ENCODE assay signal across 9 cellular contexts in the genomic region with DNA sequence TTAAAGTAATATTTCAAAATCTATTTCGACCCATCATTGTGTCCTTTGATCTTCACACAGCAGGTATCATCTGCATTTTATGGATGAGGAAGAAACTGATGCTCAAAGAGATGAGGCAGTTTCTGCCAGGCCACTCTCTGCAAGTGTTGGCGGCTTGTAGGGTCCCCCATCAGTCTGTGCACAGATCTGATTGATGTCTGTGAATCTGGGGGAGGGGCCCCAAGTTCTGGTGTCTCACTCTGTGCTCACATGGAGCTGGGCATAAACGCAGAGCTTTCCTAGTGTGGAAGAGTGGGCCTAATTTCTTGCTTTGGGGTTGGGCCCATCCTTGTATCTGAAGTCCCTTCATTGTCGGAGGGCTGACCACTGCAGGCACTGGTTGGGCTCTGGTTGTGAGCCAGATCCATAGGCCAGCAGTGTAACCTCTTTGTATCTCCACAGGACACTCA. TPM values are rescaled to one million over a fixed set of nuclear protein-coding genes. Genes with fewer than 3 reads are reported as not detected.
DNase-seq lines count a peak whose midpoint lies in the region; ATAC-seq and TF ChIP-seq lines count a peak whose summit lies in the region.
"Had no signal": no experiment of that assay in that cellular context is flagged by ENCODE, and none has a peak within 500 bp of the region (broad histone marks: within the 10 kb centered on the region; RNA-seq: fewer than 3 reads in every experiment).

No MANE protein-coding gene starts in this region.

- dilution Hi-C loops in IMR-90 (cut with HindIII; ENCODE audit: low sequenced_read_pairs, unreplicated experiment): no loop called here

- H4K8ac ChIP-seq in IMR-90 (ENCODE audit: low read depth in 2 of 2, low read length in 2 of 2): peak overlapping the region; percentile 11 to 46; a peak in 3 of 4 replicates

- no CpG with 5 or more reads among the region's 4 CpGs for WGBS in IMR-90 (ENCODE audit: extremely low coverage in 2 of 2, insufficient read length in 1 of 2), 2 experiments
- 35 to 44% methylated on average over 4 of the region's 4 CpGs for WGBS in body of pancreas, 2 donors

- no peaks in the 10 kb centered on the region for H3K27me3 ChIP-seq in BLaER1
- H3K27me3 ChIP-seq in IMR-90 (ENCODE audit: control insufficient read depth, insufficient read depth, low read length): no peaks in the 10 kb centered on the region
- no peaks in the 10 kb centered on the region for H3K27me3 ChIP-seq in mucosa of stomach (ENCODE audit: control insufficient read depth, insufficient read depth, low read length)
- no peaks in the 10 kb centered on the region for H3K27me3 ChIP-seq in body of pancreas

- TF ChIP-seq CTCF in IMR-90 (conservative IDR thresholded peaks at IDR 0.05; ENCODE audit: low read depth, low read length): no peak
- TF ChIP-seq CTCF in chondrocyte (IDR thresholded peaks at IDR 0.05): no peak
- no peak for TF ChIP-seq CTCF in body of pancreas (IDR thresholded peaks at IDR 0.05)

- intact Hi-C loops in IMR-90 (cut with micrococcal nuclease) (no loop called here), body of pancreas (cut with DNase I) (no loop called here)

- peaks cover 19% of the 10 kb centered on the region for H3K36me3 Mint-ChIP-seq in chondrocyte (ENCODE audit: low read depth)

- DNase-seq in IMR-90 (no peak), chondrocyte (ENCODE audit: low spot score) (peak; percentile 34), NCI-H2107 (lab: John Stamatoyannopoulos, UW) (no peak), NCI-H1105 treated with DMSO at 0.1 percent for 48 hours (lab: John Stamatoyannopoulos, UW) (no peak), body of pancreas (no peak)
- DNase-seq: SIG-M5 had no signal

- H2AFZ ChIP-seq in IMR-90 (replicated peaks; ENCODE audit: low read length, poor library complexity): no peak overlapping the region

- peaks cover 16 to 55% of the 10 kb centered on the region in 2 experiments for H3K79me1 ChIP-seq in IMR-90 (ENCODE audit: low read depth in 1 of 2, low read length in 2 of 2)

- CTCF ChIA-PET in IMR-90 (lab: Yijun Ruan, JAX): no interaction called here

- POLR2A ChIA-PET in IMR-90 (lab: Charles Lee; ENCODE audit: unreplicated experiment): no interaction called here

- peak overlapping the region; percentile 82 for H3K4me3 Mint-ChIP-seq in chondrocyte (ENCODE audit: unreplicated experiment)

- no peaks in the 10 kb centered on the region for H3K27me3 Mint-ChIP-seq in chondrocyte (ENCODE audit: low read depth)

- peak overlapping the region; percentile 89 for H3K4me2 ChIP-seq in BLaER1
- H3K4me2 ChIP-seq in IMR-90 (ENCODE audit: low read depth, low read length): peak overlapping the region; percentile 91

- H4K5ac ChIP-seq in IMR-90 (ENCODE audit: low read depth, low read length): no peak overlapping the region

- H3K4ac ChIP-seq in IMR-90 (ENCODE audit: low read depth, low read length): peak overlapping the region; percentile 30; the same call in 1 of the 2 replicates

- H3K4me3 ChIP-seq in BLaER1: peak overlapping the region; percentile 98
- peak overlapping the region; percentile 80; the same call in 1 of the 2 replicates for H3K4me3 ChIP-seq in IMR-90 (ENCODE audit: insufficient read depth, low read depth, low read length)
- no peak overlapping the region for H3K4me3 ChIP-seq in mucosa of stomach (ENCODE audit: low read length)
- no peak overlapping the region for H3K4me3 ChIP-seq in body of pancreas

- H3K9me3 ChIP-seq in BLaER1 (no peaks in the 10 kb centered on the region), IMR-90 (ENCODE audit: control insufficient read depth, insufficient read depth, low read length) (no peaks in the 10 kb centered on the region), mucosa of stomach (ENCODE audit: control insufficient read depth, low read length) (no peaks in the 10 kb centered on the region), body of pancreas (no peaks in the 10 kb centered on the region)

- H4K91ac ChIP-seq in IMR-90 (ENCODE audit: insufficient read depth, low read depth, low read length): peak overlapping the region; percentile 54; the same call in 1 of the 2 replicates

- no peak overlapping the region for H3K18ac ChIP-seq in IMR-90 (ENCODE audit: low read depth, low read length)

- no peaks in the 10 kb centered on the region for H3K9me3 Mint-ChIP-seq in chondrocyte (ENCODE audit: low read depth)

- H2AK5ac ChIP-seq in IMR-90 (ENCODE audit: low read depth, low read length): peak overlapping the region; percentile 71

- no peak for TF ChIP-seq RAD21 in IMR-90 (IDR thresholded peaks at IDR 0.05; ENCODE audit: low read length)

- H3K27ac Mint-ChIP-seq in chondrocyte (ENCODE audit: unreplicated experiment): peak overlapping the region; percentile 74

- H3K36me3 ChIP-seq in BLaER1 (peaks cover 74% of the 10 kb centered on the region), IMR-90 (ENCODE audit: control insufficient read depth, insufficient read depth, low read length) (peaks cover 55% of the 10 kb centered on the region), mucosa of stomach (ENCODE audit: control insufficient read depth, insufficient read depth, low read length) (no peaks in the 10 kb centered on the region), body of pancreas (replicated peaks in 1 of 2; ENCODE audit: insufficient read depth in 1 of 2, low read depth in 2 of 2) (peaks cover 0 to 8% of the 10 kb centered on the region in 2 donors)

- no peak overlapping the region for H2BK120ac ChIP-seq in IMR-90 (ENCODE audit: low read depth, low read length)

- peak overlapping the region; percentile 83; the same call in 1 of the 2 replicates for H3K23ac ChIP-seq in IMR-90 (ENCODE audit: low read depth, low read length)

- H3K56ac ChIP-seq in IMR-90 (ENCODE audit: extremely low read depth, insufficient read depth, low read length): no peak overlapping the region

- no peak overlapping the region for H2BK5ac ChIP-seq in IMR-90 (ENCODE audit: low read depth, low read length, poor library complexity, severe bottlenecking)

- peaks cover 27% of the 10 kb centered on the region for H3K4me1 Mint-ChIP-seq in chondrocyte (ENCODE audit: low read depth)

- H3K4me1 ChIP-seq in BLaER1: peaks cover 56% of the 10 kb centered on the region
- peaks cover 6% of the 10 kb centered on the region for H3K4me1 ChIP-seq in IMR-90 (ENCODE audit: control insufficient read depth, insufficient read depth, low read length)
- peaks cover 15% of the 10 kb centered on the region for H3K4me1 ChIP-seq in mucosa of stomach (ENCODE audit: control insufficient read depth, insufficient read depth, low read length)
- peaks cover 40% of the 10 kb centered on the region for H3K4me1 ChIP-seq in body of pancreas

- H3K27ac ChIP-seq in BLaER1: peak overlapping the region; percentile 98
- peak overlapping the region; percentile 65 for H3K27ac ChIP-seq in IMR-90 (ENCODE audit: insufficient read depth, low read length)
- peak overlapping the region in 1 of 4 donors; percentile 93 for H3K27ac ChIP-seq in body of pancreas

- H2AK9ac ChIP-seq in IMR-90 (replicated peaks; ENCODE audit: low read depth, low read length, poor library complexity): peak overlapping the region; percentile 84

- H3K9ac ChIP-seq in BLaER1 (peak overlapping the region; percentile 99), IMR-90 (ENCODE audit: low read depth, low read length) (peak overlapping the region; percentile 92), mucosa of stomach (ENCODE audit: low read length) (peak overlapping the region; percentile 65)

- TSS peak; percentile 52 for BruUV-seq in IMR-90 (replicated peaks; lab: Mats Ljungman, UMichigan)

- peaks cover 73% of the 10 kb centered on the region for H4K20me1 ChIP-seq in BLaER1
- peaks cover 33% of the 10 kb centered on the region for H4K20me1 ChIP-seq in IMR-90 (ENCODE audit: insufficient read depth, low read length)

- peaks cover 6% of the 10 kb centered on the region; the same call in 1 of the 2 replicates for H3K9me1 ChIP-seq in IMR-90 (ENCODE audit: insufficient read depth, low read length)

- in situ Hi-C loops in IMR-90 (cut with MboI; ENCODE audit: low sequenced_read_pairs): no loop called here

- peak overlapping the region; percentile 58; the same call in 1 of the 2 replicates for H3K14ac ChIP-seq in IMR-90 (replicated peaks; ENCODE audit: low read depth, low read length)

- TF ChIP-seq POLR2A in IMR-90 (IDR thresholded peaks at IDR 0.05; ENCODE audit: low read depth, low read length) (no peak), body of pancreas (IDR thresholded peaks at IDR 0.05) (no peak)

- H2BK20ac ChIP-seq in IMR-90 (ENCODE audit: low read depth, low read length): no peak overlapping the region

- H2BK15ac ChIP-seq in IMR-90 (ENCODE audit: low read depth, low read length): no peak overlapping the region

- no peak for ATAC-seq in IMR-90 (ENCODE audit: low read depth)
- ATAC-seq in body of pancreas: no peak
- ATAC-seq in HG03439 (IDR thresholded peaks at IDR 0.05; ENCODE audit: unreplicated experiment): no peak

RNA-seq across cellular contexts. Expression of a gene that starts 1.6 kb away (rescaled TPM):
- total RNA-seq in IMR-90 (2012; rRNA removed) (12.8 and 22.0 TPM in 2 replicates), chondrocyte (45.8 to 66.1 TPM (median 49.3 TPM) in 3 replicates), body of pancreas (10 to 100 TPM; 76.8 to 98.6 TPM)
- 39.1 and 46.4 TPM in 2 replicates for polyA plus RNA-seq in IMR-90 (2012; rRNA removed)
- 17.4 and 20.9 TPM in 2 replicates for polyA plus RNA-seq in IMR-90 (2012; cell fraction: cytosol; rRNA removed)
- 229 and 533 TPM in 2 replicates for polyA plus RNA-seq in IMR-90 (2012; cell fraction: nucleus; rRNA removed; ENCODE audit: low replicate concordance)

RNA-seq across cellular contexts. Expression of a gene that starts 2.7 kb away (rescaled TPM):
- total RNA-seq in IMR-90 (2012; rRNA removed) (173 and 271 TPM in 2 replicates), chondrocyte (79.5 to 122 TPM (median 82.1 TPM) in 3 replicates), body of pancreas (100 to 1,000 TPM in 1 of 2 donors, 10 to 100 TPM in 1; 69.3 to 134 TPM)
- polyA plus RNA-seq in IMR-90 (2012; rRNA removed): 376 and 419 TPM in 2 replicates
- 171 and 509 TPM in 2 replicates for polyA plus RNA-seq in IMR-90 (2012; cell fraction: cytosol; rRNA removed)
- 88.9 and 183 TPM in 2 replicates for polyA plus RNA-seq in IMR-90 (2012; cell fraction: nucleus; rRNA removed; ENCODE audit: low replicate concordance)

RNA-seq across cellular contexts. Expression of a gene that starts 13.0 kb away (rescaled TPM):
- total RNA-seq in IMR-90 (2012; rRNA removed) (2.5 and 4.4 TPM in 2 replicates), chondrocyte (94.2 to 100 TPM (median 95.2 TPM) in 3 replicates), body of pancreas (10 to 100 TPM; 20.0 to 21.4 TPM)
- polyA plus RNA-seq in IMR-90 (2012; rRNA removed): 72.6 and 75.6 TPM in 2 replicates
- 49.9 and 121 TPM in 2 replicates for polyA plus RNA-seq in IMR-90 (2012; cell fraction: cytosol; rRNA removed)
- 275 and 805 TPM in 2 replicates for polyA plus RNA-seq in IMR-90 (2012; cell fraction: nucleus; rRNA removed; ENCODE audit: low replicate concordance)

RNA-seq across cellular contexts. Expression of a gene that starts 32.3 kb away (rescaled TPM):
- total RNA-seq in IMR-90 (2012; rRNA removed): not detected in 2 replicates
- polyA plus RNA-seq in IMR-90 (2012; rRNA removed): 0.10 and 0.32 TPM in 2 replicates
- polyA plus RNA-seq in IMR-90 (2012; cell fraction: cytosol; rRNA removed): 0.09 TPM in 1 of 2 replicates, not detected in the other
- polyA plus RNA-seq in IMR-90 (2012; cell fraction: nucleus; rRNA removed; ENCODE audit: low replicate concordance): 1.7 and 4.3 TPM in 2 replicates
- total RNA-seq in chondrocyte: 0.36 to 5.4 TPM (median 5.3 TPM) in 3 replicates
- not detected for total RNA-seq in body of pancreas

RNA-seq across cellular contexts. Expression of a gene that starts 38.6 kb away (rescaled TPM):
- total RNA-seq in IMR-90 (2012; rRNA removed): 16.7 and 22.8 TPM in 2 replicates
- 21.5 and 25.3 TPM in 2 replicates for polyA plus RNA-seq in IMR-90 (2012; rRNA removed)
- polyA plus RNA-seq in IMR-90 (2012; cell fraction: cytosol; rRNA removed): 12.2 and 14.6 TPM in 2 replicates
- polyA plus RNA-seq in IMR-90 (2012; cell fraction: nucleus; rRNA removed; ENCODE audit: low replicate concordance): 122 and 125 TPM in 2 replicates
- total RNA-seq in chondrocyte: 30.2 to 38.1 TPM (median 32.5 TPM) in 3 replicates
- 10 to 100 TPM; 25.7 to 53.4 TPM for total RNA-seq in body of pancreas

Comparison
In these comparisons a context has a peak if more than half of its experiments do, and no peak if none do; other contexts are left out.
1. H3K4me3 ChIP-seq: peak in BLaER1 (single experiment) and IMR-90 (single experiment); none in mucosa of stomach (single experiment) and body of pancreas (0 of 2).
2. Peak in every context shown above with its lines, with median percentiles within 50 percentile points of each other: H3K9ac ChIP-seq.